Comparison of ENCODE assay signal across 29 cellular contexts in the genomic region with DNA sequence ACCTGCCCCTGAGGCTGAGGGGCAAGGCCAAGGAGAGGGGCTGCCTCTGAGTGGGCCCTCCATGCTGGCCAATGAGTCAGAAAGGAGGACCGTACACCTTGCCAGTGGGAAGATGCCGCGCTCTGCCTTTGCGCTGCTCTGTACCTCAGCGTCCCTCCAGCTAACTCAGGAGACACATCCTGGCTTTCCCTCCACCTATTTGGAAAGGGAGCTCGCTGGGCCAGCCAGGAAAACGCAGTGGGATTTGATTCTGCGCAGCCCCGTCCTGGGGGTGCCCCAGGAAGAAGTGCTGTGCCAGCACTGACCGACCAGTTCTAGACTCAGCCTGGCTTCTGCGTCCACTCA.
"Had no signal": no experiment of that assay in that cellular context is flagged by ENCODE, and none has a peak within 500 bp of the region (broad histone marks: within the 10 kb centered on the region; RNA-seq: fewer than 3 reads in every experiment).

No MANE protein-coding gene starts in this region.

- FAIRE-seq: RCC 7860, TTC549 had no signal

- H3K4me2 ChIP-seq: SK-N-SH had no signal

- H3K4me3 ChIP-seq: MG63, SJSA1 had no signal

- ATAC-seq: activated CD8-positive, alpha-beta T cell treated with anti-CD3 and anti-CD28 coated beads for 36 hours; activated T-cell treated with anti-CD3 and anti-CD28 coated beads, Interleukin-2, amount 50 U/mL, for 72 hours; activated T-helper 17 cell treated with anti-CD3 and anti-CD28 coated beads, Interleukin-2, amount 50 U/mL, for 72 hours; PC-3 had no signal

- H3K9ac ChIP-seq: SK-N-SH had no signal

- H3K27ac ChIP-seq: brain microvascular endothelial cell, SJSA1 had no signal

- H3K27me3 ChIP-seq: brain microvascular endothelial cell, MG63, SJSA1 had no signal

- H3K36me3 ChIP-seq: brain microvascular endothelial cell, MG63, SJSA1 had no signal

- DNase-seq: activated CD4-positive, alpha-beta T cell treated with anti-CD3 and anti-CD28 coated beads, Interleukin-2, amount 10 ng/mL, durations not matched to agents 24 days and 14 days; activated CD4-positive, alpha-beta T cell treated with anti-CD3 and anti-CD28 coated beads, Interleukin-2, amount 50 U/mL, for 4 hours; activated CD8-positive, alpha-beta T cell treated with anti-CD3 and anti-CD28 coated beads for 36 hours; activated effector memory CD4-positive, alpha-beta T cell treated with anti-CD3 and anti-CD28 coated beads, Interleukin-2, amount 50 U/mL, for 16 hours; activated naive CD4-positive, alpha-beta T cell; activated naive CD8-positive, alpha-beta T cell treated with anti-CD3 and anti-CD28 coated beads for 36 hours; activated T-cell treated with anti-CD3 and anti-CD28 coated beads, Interleukin-2, amount 50 U/mL, for 1 hour; activated T-cell treated with anti-CD3 and anti-CD28 coated beads, Interleukin-2, amount 50 U/mL, for 72 hours; amniotic stem cell; brain microvascular endothelial cell; Kasumi-1; KG1; MG63; MV-4-11; NCI-H1092; NCI-H1436 treated with DMSO at 0.1 percent for 48 hours; NCI-H1694 treated with DMSO at 0.1 percent for 48 hours; NCI-H2029; NCI-H510A; NCI-H526; NCI-H748 treated with DMSO at 0.1 percent for 48 hours; NK-92 treated with Interleukin-12 subunit alpha and Interleukin-12 subunit beta, amount 100 ng/mL, for 24 hours; PC-3; SHP77 treated with DMSO at 0.1 percent for 48 hours; SK-N-SH had no signal

- H3K9me3 ChIP-seq: MG63, SJSA1, SK-N-SH had no signal
